ENCODE assay signal across 24 cellular contexts in genomic region chr12:73769337-73769736, GRCh38.
"Had no signal": no experiment of that assay in that cellular context is flagged by ENCODE, and none has a peak within 500 bp of the region (broad histone marks: within the 10 kb centered on the region; RNA-seq: fewer than 3 reads in every experiment).

No MANE protein-coding gene starts in this region.

- H3K36me3 Mint-ChIP-seq: natural killer cell treated with Interleukin-12 subunit alpha and Interleukin-12 subunit beta and Interleukin-15 and Interleukin-18, amount 100 ng/mL, for 72 hours had no signal

- H3K4me3 Mint-ChIP-seq: natural killer cell treated with Interleukin-12 subunit alpha and Interleukin-12 subunit beta and Interleukin-15 and Interleukin-18, amount 100 ng/mL, for 72 hours; neural crest cell; stimulated activated naive CD8-positive, alpha-beta T cell treated with anti-CD3 and anti-CD28 coated beads, Interleukin-15, amount 100 ng/mL, for 72 hours had no signal

- DNase-seq: dorsolateral prefrontal cortex; effector CD4-positive, alpha-beta T cell; foreskin fibroblast; gastrocnemius medialis; head of caudate nucleus; kidney; left ventricle myocardium inferior; lower lobe of right lung; pancreas; stimulated activated CD4-positive, alpha-beta T cell treated with anti-CD3 and anti-CD28 coated beads, Interleukin-12 subunit alpha, Interleukin-12 subunit beta, amount 100 ng/mL, for 4 hours; stimulated activated CD4-positive, alpha-beta T cell treated with anti-CD3 and anti-CD28 coated beads, Interleukin-1b, Interleukin-23, amount 100 ng/mL, for 48 hours; stimulated activated CD4-positive, alpha-beta T cell treated with anti-CD3 and anti-CD28 coated beads, Interleukin-4, amount 100 ng/mL, for 1 hour; stimulated activated CD8-positive, alpha-beta memory T cell treated with anti-CD3 and anti-CD28 coated beads, Interleukin-4, amount 100 ng/mL, for 48 hours; stimulated activated naive CD4-positive, alpha-beta T cell; stimulated activated naive CD8-positive, alpha-beta T cell treated with anti-CD3 and anti-CD28 coated beads, Interleukin-15, amount 100 ng/mL, for 72 hours; trophoblast cell had no signal

- H3K27ac ChIP-seq: dorsolateral prefrontal cortex, epithelial cell of prostate, gastrocnemius medialis, left ventricle myocardium inferior, lower lobe of right lung, neutrophil, pancreas, suprapubic skin had no signal

- H3K36me3 ChIP-seq: gastrocnemius medialis, left ventricle myocardium inferior, lower lobe of right lung, neutrophil, pancreas, suprapubic skin had no signal

- H3K4me3 ChIP-seq: dorsolateral prefrontal cortex, gastrocnemius medialis, left ventricle myocardium inferior, lower lobe of right lung, pancreas, smooth muscle cell, suprapubic skin had no signal

- H3K27me3 ChIP-seq: dorsolateral prefrontal cortex, gastrocnemius medialis, neutrophil, pancreas, suprapubic skin had no signal

- ATAC-seq: esophagus mucosa; gastrocnemius medialis; lower lobe of right lung; natural killer cell treated with Interleukin-12 subunit alpha and Interleukin-12 subunit beta and Interleukin-15 and Interleukin-18, amount 100 ng/mL, for 72 hours; pancreas; sciatic nerve; stimulated activated naive CD8-positive, alpha-beta T cell treated with anti-CD3 and anti-CD28 coated beads, Interleukin-15, amount 100 ng/mL, for 72 hours had no signal

- H3K9me3 ChIP-seq: gastrocnemius medialis, neutrophil, pancreas had no signal

- H3K4me1 Mint-ChIP-seq: stimulated activated naive CD8-positive, alpha-beta T cell treated with anti-CD3 and anti-CD28 coated beads, Interleukin-15, amount 100 ng/mL, for 72 hours had no signal

- H3K27ac Mint-ChIP-seq: natural killer cell treated with Interleukin-12 subunit alpha and Interleukin-12 subunit beta and Interleukin-15 and Interleukin-18, amount 100 ng/mL, for 72 hours; stimulated activated naive CD8-positive, alpha-beta T cell treated with anti-CD3 and anti-CD28 coated beads, Interleukin-15, amount 100 ng/mL, for 72 hours had no signal

- H3K27me3 Mint-ChIP-seq: natural killer cell treated with Interleukin-12 subunit alpha and Interleukin-12 subunit beta and Interleukin-15 and Interleukin-18, amount 100 ng/mL, for 72 hours; stimulated activated naive CD8-positive, alpha-beta T cell treated with anti-CD3 and anti-CD28 coated beads, Interleukin-15, amount 100 ng/mL, for 72 hours had no signal

- H3K4me1 ChIP-seq: gastrocnemius medialis, left ventricle myocardium inferior, lower lobe of right lung, pancreas, suprapubic skin had no signal

- H3K9me3 Mint-ChIP-seq: stimulated activated naive CD8-positive, alpha-beta T cell treated with anti-CD3 and anti-CD28 coated beads, Interleukin-15, amount 100 ng/mL, for 72 hours had no signal
